Comparison of ENCODE assay signal across 9 cellular contexts in the genomic region with DNA sequence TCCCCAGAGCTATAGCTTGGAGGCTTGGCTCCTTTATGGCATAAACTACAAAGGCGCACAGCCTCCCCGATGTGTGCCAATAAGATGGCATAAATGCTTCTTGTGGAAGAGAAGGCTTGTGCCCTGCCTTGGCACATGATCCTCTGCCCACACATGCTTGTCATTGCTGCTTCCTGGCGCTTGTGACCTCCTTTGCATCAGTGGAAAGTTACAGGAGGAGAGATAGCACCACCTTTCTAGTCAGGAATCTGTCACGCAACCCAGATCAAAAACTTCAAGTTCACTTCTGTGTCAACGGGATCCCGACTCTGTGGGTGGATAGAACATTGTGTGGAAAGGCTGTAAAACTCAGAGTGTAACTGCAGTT.
DNase-seq lines count a peak whose midpoint lies in the region; ATAC-seq and TF ChIP-seq lines count a peak whose summit lies in the region.
"Had no signal": no experiment of that assay in that cellular context is flagged by ENCODE, and none has a peak within 500 bp of the region (broad histone marks: within the 10 kb centered on the region; RNA-seq: fewer than 3 reads in every experiment).

No MANE protein-coding gene starts in this region.

- no peak for TF ChIP-seq RAD21 in SK-N-SH (IDR thresholded peaks at IDR 0.05; ENCODE audit: low read length)

- no peaks in the 10 kb centered on the region for H3K79me2 ChIP-seq in SK-N-SH (ENCODE audit: insufficient read depth)

- H3K27ac ChIP-seq in SK-N-SH (ENCODE audit: low read depth in 2 of 2, low read length in 1 of 2), result peak overlapping the region in 1 of 2 experiments; percentile 22; a peak in 2 of 4 replicates
- peak overlapping the region; percentile 4 to 67 (median 60) for H3K27ac ChIP-seq in body of pancreas
- peak overlapping the region; percentile 1 to 9 for H3K27ac ChIP-seq in tibial artery
- H3K27ac ChIP-seq: 22Rv1 had no signal

- no peak for DNase-seq in SK-N-SH
- peak in 3 of 4 donors; percentile 36 to 51 (median 44) for DNase-seq in body of pancreas
- DNase-seq in occipital lobe (lab: John Stamatoyannopoulos, UW), result peak; percentile 21
- DNase-seq in tibial artery, result no peak
- DNase-seq in SHP77 (lab: John Stamatoyannopoulos, UW), result no peak
- no peak for DNase-seq in NCI-H1092 treated with DMSO at 0.1 percent for 48 hours (lab: John Stamatoyannopoulos, UW)

- no peaks in the 10 kb centered on the region for H4K20me1 ChIP-seq in SK-N-SH (ENCODE audit: insufficient read depth)

- TF ChIP-seq EP300 in SK-N-SH (IDR thresholded peaks at IDR 0.05; ENCODE audit: borderline replicate concordance in 1 of 2, low read depth in 1 of 2, low read length in 1 of 2), result no peak

- H3K4me1 ChIP-seq in SK-N-SH (ENCODE audit: control insufficient read depth in 1 of 2, insufficient read depth in 2 of 2, low read depth in 1 of 2, low read length in 1 of 2) (peaks cover 0 to 55% of the 10 kb centered on the region in 2 experiments; a peak in 2 of 4 replicates), body of pancreas (peaks cover 49% of the 10 kb centered on the region), tibial artery (peaks cover 0 to 25% (median 11%) of the 10 kb centered on the region in 4 donors)

- WGBS in SK-N-SH (ENCODE audit: low lambda C conversion rate), result 79% methylated on average over 6 of the region's 6 CpGs
- 27 to 31% methylated on average over 5 to 6 of the region's 6 CpGs for WGBS in body of pancreas, 2 donors

- H3K4me2 ChIP-seq in SK-N-SH, result no peak overlapping the region

- H3K36me3 ChIP-seq in SK-N-SH (replicated peaks in 1 of 2; ENCODE audit: control insufficient read depth in 1 of 2, insufficient read depth in 2 of 2, low read length in 1 of 2) (no peaks in the 10 kb centered on the region), body of pancreas (replicated peaks in 1 of 2; ENCODE audit: insufficient read depth in 1 of 2, low read depth in 2 of 2) (no peaks in the 10 kb centered on the region), tibial artery (no peaks in the 10 kb centered on the region)

- POLR2A ChIA-PET in SK-N-SH (lab: Yijun Ruan, JAX), result interaction anchor here (1.0 kb wide), 1 partner anchor 13 kb away, joined by 3 read pairs; no protein-coding TSS in a partner anchor

- peak overlapping the region; percentile 31; the same call in 1 of the 2 replicates for H2AFZ ChIP-seq in SK-N-SH (ENCODE audit: low read depth)

- H3K4me3 ChIP-seq in SK-N-SH (ENCODE audit: low read depth in 2 of 2, low read length in 1 of 2) (no peak overlapping the region), body of pancreas (no peak overlapping the region), tibial artery (no peak overlapping the region)

- ATAC-seq in SK-N-SH treated with all-trans-retinoic acid at 6 μM for 48 hours, result no peak
- peak; percentile 28 for ATAC-seq in body of pancreas
- ATAC-seq in GM18511 (IDR thresholded peaks at IDR 0.05; ENCODE audit: unreplicated experiment), result no peak

- H3K9ac ChIP-seq in SK-N-SH, result no peak overlapping the region

- TF ChIP-seq CTCF in SK-N-SH (IDR thresholded peaks at IDR 0.05), result no peak
- TF ChIP-seq CTCF in body of pancreas (IDR thresholded peaks at IDR 0.05), result no peak
- no peak for TF ChIP-seq CTCF in tibial artery (IDR thresholded peaks at IDR 0.05)

- no peaks in the 10 kb centered on the region for H3K9me2 ChIP-seq in SK-N-SH

- no peak for TF ChIP-seq POLR2A in body of pancreas (IDR thresholded peaks at IDR 0.05)

- intact Hi-C loops in body of pancreas (cut with DNase I) (no loop called here), tibial artery (cut with DNase I; ENCODE audit: low total_unique reads) (no loop called here)

- H3F3A ChIP-seq in SK-N-SH (replicated peaks; ENCODE audit: insufficient read depth), result no peaks in the 10 kb centered on the region

- H3K27me3 ChIP-seq in SK-N-SH (ENCODE audit: insufficient read depth), result no peaks in the 10 kb centered on the region
- no peaks in the 10 kb centered on the region for H3K27me3 ChIP-seq in body of pancreas
- no peaks in the 10 kb centered on the region for H3K27me3 ChIP-seq in tibial artery

- CTCF ChIA-PET in SK-N-SH (lab: Yijun Ruan, JAX), result no interaction called here

- H3K9me3 ChIP-seq in SK-N-SH, result no peaks in the 10 kb centered on the region
- H3K9me3 ChIP-seq in body of pancreas, result no peaks in the 10 kb centered on the region
- no peaks in the 10 kb centered on the region for H3K9me3 ChIP-seq in tibial artery

TF ChIP-seq in SK-N-SH, 30 proteins besides CTCF, POLR2A, EP300 and RAD21:
- TF ChIP-seq RCOR1 (IDR thresholded peaks at IDR 0.05; ENCODE audit: low read length), result no peak
- no peak for TF ChIP-seq RXRA (IDR thresholded peaks at IDR 0.05; ENCODE audit: borderline replicate concordance, low read depth)
- no peak for TF ChIP-seq RFX5 (IDR thresholded peaks at IDR 0.05; ENCODE audit: low read length)
- no peak for TF ChIP-seq NRF1 (IDR thresholded peaks at IDR 0.05; ENCODE audit: low read depth, low read length)
- no peak for TF ChIP-seq YY1 (IDR thresholded peaks at IDR 0.05; ENCODE audit: low read depth)

TF ChIP-seq in SK-N-SH treated with all-trans-retinoic acid at 6 μM for 48 hours, 23 proteins besides CTCF, POLR2A, EP300 and RAD21:
- no peak for TF ChIP-seq ISL1 (CRISPR knock-in tag; IDR thresholded peaks at IDR 0.05)
- no peak for TF ChIP-seq SNAI2 (CRISPR knock-in tag; IDR thresholded peaks at IDR 0.05)

Comparison
In these comparisons a context has a peak if more than half of its experiments do, and no peak if none do; other contexts are left out.
1. DNase-seq: peak in body of pancreas (3 of 4) and occipital lobe (single experiment); none in SK-N-SH (single experiment), tibial artery (0 of 2), SHP77 (0 of 2) and NCI-H1092 treated with DMSO at 0.1 percent for 48 hours (single experiment).